1 cellular context compared by ENCODE assay signal in genomic region chr1:153608742-153609584, GRCh38.
TF ChIP-seq lines count a peak whose summit lies in the region.

No MANE protein-coding gene starts in this region.

TF ChIP-seq in HepG2, 621 proteins besides CTCF, POLR2A, EP300 and RAD21 (continued from another document and continues in another):
- TF ChIP-seq MNT (IDR thresholded peaks at IDR 0.05) (peak; percentile 7; the same call in 1 of the 2 replicates), ZNF773 (CRISPR knock-in tag; IDR thresholded peaks at IDR 0.05; ENCODE audit: borderline replicate concordance) (no peak), ZC3H4 (CRISPR knock-in tag; IDR thresholded peaks at IDR 0.05; ENCODE audit: borderline replicate concordance) (peak; percentile 63; the same call in 1 of the 2 replicates), MIXL1 (CRISPR knock-in tag; IDR thresholded peaks at IDR 0.05) (peak; percentile 27; the same call in 1 of the 2 replicates), RBFOX2 (IDR thresholded peaks at IDR 0.05; ENCODE audit: low read depth, low read length) (peak; percentile 67), ZNF20 (CRISPR knock-in tag; IDR thresholded peaks at IDR 0.05) (no peak), ZNF605 (CRISPR knock-in tag; IDR thresholded peaks at IDR 0.05) (peak; percentile 48; the same call in 1 of the 2 replicates), SOX13 (IDR thresholded peaks at IDR 0.05) (peak; percentile 62; the same call in 1 of the 2 replicates), SOX13 (CRISPR knock-in tag; conservative IDR thresholded peaks at IDR 0.05 in 1 of 2, IDR thresholded peaks at IDR 0.05 in 1 of 2) (peak in 1 of 2 experiments; percentile 4; a peak in 1 of 4 replicates), ETV5 (CRISPR knock-in tag; IDR thresholded peaks at IDR 0.05; ENCODE audit: borderline replicate concordance) (peak; percentile 82), ERF (CRISPR knock-in tag; IDR thresholded peaks at IDR 0.05) (0 out of 2 replicates have a peak, but pooled peaks have one; percentile 6), ZNF451 (CRISPR knock-in tag; IDR thresholded peaks at IDR 0.05) (peak; percentile 73; the same call in 1 of the 2 replicates), ZNF577 (CRISPR knock-in tag; IDR thresholded peaks at IDR 0.05; ENCODE audit: borderline replicate concordance, low read depth) (0 out of 2 replicates have a peak, but pooled peaks have one; percentile 48), ARID3A (IDR thresholded peaks at IDR 0.05; ENCODE audit: low read depth, low read length) (peak; percentile 66; the same call in 1 of the 2 replicates), ZNF747 (CRISPR knock-in tag; IDR thresholded peaks at IDR 0.05; ENCODE audit: borderline replicate concordance) (peak; percentile 73), PPARG (CRISPR knock-in tag; conservative IDR thresholded peaks at IDR 0.05) (peak; percentile 50; the same call in 1 of the 2 replicates), LCORL (IDR thresholded peaks at IDR 0.05) (peak; percentile 41), LCORL (CRISPR knock-in tag; IDR thresholded peaks at IDR 0.05) (peak; percentile 93), ZNF263 (CRISPR knock-in tag; IDR thresholded peaks at IDR 0.05) (peak; percentile 32; the same call in 1 of the 2 replicates), ETV6 (CRISPR knock-in tag; conservative IDR thresholded peaks at IDR 0.05) (0 out of 2 replicates have a peak, but pooled peaks have one; percentile 20), GTF3A (CRISPR knock-in tag; conservative IDR thresholded peaks at IDR 0.05) (0 out of 2 replicates have a peak, but pooled peaks have one; percentile 33), HINFP (CRISPR knock-in tag; IDR thresholded peaks at IDR 0.05; ENCODE audit: low read depth) (peak; percentile 51; the same call in 1 of the 2 replicates), ZNF761 (CRISPR knock-in tag; conservative IDR thresholded peaks at IDR 0.05) (peak; percentile 86; the same call in 1 of the 2 replicates), ELF3 (CRISPR knock-in tag; IDR thresholded peaks at IDR 0.05) (0 out of 2 replicates have a peak, but pooled peaks have one; percentile 56), XRCC5 (optimal IDR thresholded peaks at IDR 0.05; ENCODE audit: low read length) (peak; percentile 36), HNF4A (CRISPR knock-in tag; IDR thresholded peaks at IDR 0.05) (peak; percentile 86), MLLT10 (CRISPR knock-in tag; IDR thresholded peaks at IDR 0.05) (no peak), YY1 (IDR thresholded peaks at IDR 0.05; ENCODE audit: insufficient read depth, insufficient replicate concordance, low read depth, low read length) (peak; percentile 59), EED (CRISPR knock-in tag; IDR thresholded peaks at IDR 0.05) (no peak), DMAP1 (CRISPR knock-in tag; IDR thresholded peaks at IDR 0.05) (peak; percentile 91), FOXA3 (CRISPR knock-in tag; IDR thresholded peaks at IDR 0.05) (peak; percentile 37), ZGPAT (CRISPR knock-in tag; IDR thresholded peaks at IDR 0.05) (peak; percentile 39; the same call in 1 of the 2 replicates), ZNF251 (CRISPR knock-in tag; IDR thresholded peaks at IDR 0.05) (0 out of 2 replicates have a peak, but pooled peaks have one; percentile 43), THAP8 (CRISPR knock-in tag; IDR thresholded peaks at IDR 0.05; ENCODE audit: borderline replicate concordance) (peak; percentile 67; the same call in 1 of the 2 replicates), REST (IDR thresholded peaks at IDR 0.05; ENCODE audit: borderline replicate concordance in 1 of 2, low read depth in 1 of 2, low read length in 2 of 2) (0 out of 4 replicates have a peak, but pooled peaks of 1 of the 2 experiments have one; percentile 4), SRSF1 (optimal IDR thresholded peaks at IDR 0.05; ENCODE audit: low read depth, low read length) (peak; percentile 41), ZNF740 (CRISPR knock-in tag; IDR thresholded peaks at IDR 0.05) (peak; percentile 87; the same call in 1 of the 2 replicates), POLR2G (IDR thresholded peaks at IDR 0.05; ENCODE audit: low read depth, low read length) (peak; percentile 82), JUND (CRISPR knock-in tag; IDR thresholded peaks at IDR 0.05) (no peak)
- TF ChIP-seq, protein P1, sequence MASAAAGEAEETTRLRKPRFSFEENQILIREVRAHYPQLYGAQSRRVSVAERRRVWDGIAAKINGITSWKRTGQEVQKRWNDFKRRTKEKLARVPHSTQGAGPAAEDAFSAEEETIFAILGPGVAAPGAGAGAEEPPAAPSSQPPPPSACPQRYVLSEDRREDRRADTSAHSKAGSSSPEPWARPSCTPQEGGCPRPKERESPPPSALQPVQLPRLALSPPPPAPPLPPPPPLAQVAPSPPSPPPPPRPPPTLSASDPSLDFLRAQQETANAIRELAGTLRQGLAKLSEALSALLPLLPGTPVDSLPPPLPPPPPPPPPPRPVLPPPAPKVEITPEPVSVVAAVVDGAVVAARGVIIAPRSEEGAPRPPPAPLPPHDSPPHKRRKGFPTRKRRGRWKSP (CRISPR knock-in tag; IDR thresholded peaks at IDR 0.05) = peak; percentile 75; the same call in 1 of the 2 replicates
- TF ChIP-seq, protein P2, sequence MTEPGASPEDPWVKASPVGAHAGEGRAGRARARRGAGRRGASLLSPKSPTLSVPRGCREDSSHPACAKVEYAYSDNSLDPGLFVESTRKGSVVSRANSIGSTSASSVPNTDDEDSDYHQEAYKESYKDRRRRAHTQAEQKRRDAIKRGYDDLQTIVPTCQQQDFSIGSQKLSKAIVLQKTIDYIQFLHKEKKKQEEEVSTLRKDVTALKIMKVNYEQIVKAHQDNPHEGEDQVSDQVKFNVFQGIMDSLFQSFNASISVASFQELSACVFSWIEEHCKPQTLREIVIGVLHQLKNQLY (CRISPR knock-in tag; IDR thresholded peaks at IDR 0.05) = peak; percentile 35; the same call in 1 of the 2 replicates
- TF ChIP-seq, protein P3, sequence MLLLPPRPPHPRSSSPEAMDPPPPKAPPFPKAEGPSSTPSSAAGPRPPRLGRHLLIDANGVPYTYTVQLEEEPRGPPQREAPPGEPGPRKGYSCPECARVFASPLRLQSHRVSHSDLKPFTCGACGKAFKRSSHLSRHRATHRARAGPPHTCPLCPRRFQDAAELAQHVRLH (CRISPR knock-in tag; IDR thresholded peaks at IDR 0.05; ENCODE audit: borderline replicate concordance, low read depth) = peak; percentile 56; the same call in 1 of the 2 replicates
- TF ChIP-seq, protein P4, sequence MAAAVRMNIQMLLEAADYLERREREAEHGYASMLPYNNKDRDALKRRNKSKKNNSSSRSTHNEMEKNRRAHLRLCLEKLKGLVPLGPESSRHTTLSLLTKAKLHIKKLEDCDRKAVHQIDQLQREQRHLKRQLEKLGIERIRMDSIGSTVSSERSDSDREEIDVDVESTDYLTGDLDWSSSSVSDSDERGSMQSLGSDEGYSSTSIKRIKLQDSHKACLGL (CRISPR knock-in tag; IDR thresholded peaks at IDR 0.05) = no peak
- TF ChIP-seq, protein P5, sequence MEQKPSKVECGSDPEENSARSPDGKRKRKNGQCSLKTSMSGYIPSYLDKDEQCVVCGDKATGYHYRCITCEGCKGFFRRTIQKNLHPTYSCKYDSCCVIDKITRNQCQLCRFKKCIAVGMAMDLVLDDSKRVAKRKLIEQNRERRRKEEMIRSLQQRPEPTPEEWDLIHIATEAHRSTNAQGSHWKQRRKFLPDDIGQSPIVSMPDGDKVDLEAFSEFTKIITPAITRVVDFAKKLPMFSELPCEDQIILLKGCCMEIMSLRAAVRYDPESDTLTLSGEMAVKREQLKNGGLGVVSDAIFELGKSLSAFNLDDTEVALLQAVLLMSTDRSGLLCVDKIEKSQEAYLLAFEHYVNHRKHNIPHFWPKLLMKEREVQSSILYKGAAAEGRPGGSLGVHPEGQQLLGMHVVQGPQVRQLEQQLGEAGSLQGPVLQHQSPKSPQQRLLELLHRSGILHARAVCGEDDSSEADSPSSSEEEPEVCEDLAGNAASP (CRISPR knock-in tag; IDR thresholded peaks at IDR 0.05; ENCODE audit: borderline replicate concordance) = peak; percentile 82; the same call in 1 of the 2 replicates
- TF ChIP-seq, protein P6, sequence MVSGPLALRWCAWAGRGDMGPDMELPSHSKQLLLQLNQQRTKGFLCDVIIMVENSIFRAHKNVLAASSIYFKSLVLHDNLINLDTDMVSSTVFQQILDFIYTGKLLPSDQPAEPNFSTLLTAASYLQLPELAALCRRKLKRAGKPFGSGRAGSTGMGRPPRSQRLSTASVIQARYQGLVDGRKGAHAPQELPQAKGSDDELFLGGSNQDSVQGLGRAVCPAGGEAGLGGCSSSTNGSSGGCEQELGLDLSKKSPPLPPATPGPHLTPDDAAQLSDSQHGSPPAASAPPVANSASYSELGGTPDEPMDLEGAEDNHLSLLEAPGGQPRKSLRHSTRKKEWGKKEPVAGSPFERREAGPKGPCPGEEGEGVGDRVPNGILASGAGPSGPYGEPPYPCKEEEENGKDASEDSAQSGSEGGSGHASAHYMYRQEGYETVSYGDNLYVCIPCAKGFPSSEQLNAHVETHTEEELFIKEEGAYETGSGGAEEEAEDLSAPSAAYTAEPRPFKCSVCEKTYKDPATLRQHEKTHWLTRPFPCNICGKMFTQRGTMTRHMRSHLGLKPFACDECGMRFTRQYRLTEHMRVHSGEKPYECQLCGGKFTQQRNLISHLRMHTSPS (CRISPR knock-in tag; IDR thresholded peaks at IDR 0.05; ENCODE audit: low read depth) = peak; percentile 78; the same call in 1 of the 2 replicates
